ENCODE assay signal across 17 cellular contexts in the genomic region with DNA sequence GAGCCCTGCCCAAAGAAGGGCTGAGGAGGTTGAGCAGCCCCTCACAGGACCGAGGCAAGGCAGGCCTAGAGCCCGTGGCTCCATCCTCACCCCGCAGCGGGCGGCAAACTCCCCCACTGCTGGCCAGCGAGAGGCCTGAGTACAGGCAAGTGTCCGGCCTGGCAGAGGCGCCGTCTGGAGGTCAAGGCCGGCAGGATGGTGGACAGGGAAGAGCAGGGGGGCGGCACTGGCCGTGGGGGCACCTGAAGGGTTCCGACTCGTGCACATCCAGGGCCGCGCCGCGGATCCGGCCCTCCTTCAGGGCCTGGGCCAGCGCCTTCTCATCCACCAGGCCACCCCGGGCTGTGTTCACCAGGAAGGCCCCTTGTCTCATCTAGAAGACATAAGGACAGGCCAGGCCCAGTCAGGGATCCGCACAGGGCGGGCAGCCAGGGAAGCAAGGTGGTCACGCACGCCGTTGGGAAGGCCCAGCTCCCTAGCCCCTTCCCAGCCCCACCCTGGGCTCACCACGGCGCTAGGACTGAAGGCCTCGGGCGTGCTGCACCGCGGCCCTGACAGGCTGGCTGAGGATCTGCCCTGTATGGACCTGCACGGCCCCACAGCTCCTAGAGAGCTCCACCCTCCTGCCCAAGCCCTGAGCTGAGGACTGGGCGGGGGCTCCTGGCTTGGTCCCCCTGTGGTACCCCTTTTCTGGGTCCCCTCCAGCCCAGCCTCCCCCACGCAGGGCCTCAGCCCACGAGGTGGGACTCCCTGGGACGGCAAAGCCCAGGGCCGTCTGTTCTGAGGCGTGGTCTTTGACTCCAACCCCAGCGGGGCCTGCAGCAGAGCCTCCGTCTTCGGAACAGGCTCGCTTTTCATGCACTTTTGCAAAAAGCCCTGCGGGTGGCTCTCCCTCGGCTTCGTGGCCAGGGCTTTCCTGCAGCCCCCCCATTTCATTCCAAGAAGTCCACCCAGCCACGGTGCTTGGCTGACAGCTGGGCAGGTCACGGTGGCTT. TPM values are rescaled to one million over a fixed set of nuclear protein-coding genes. Genes with fewer than 3 reads are reported as not detected.
DNase-seq lines count a peak whose midpoint lies in the region; ATAC-seq, FAIRE-seq and TF ChIP-seq lines count a peak whose summit lies in the region.
"Had no signal": no experiment of that assay in that cellular context is flagged by ENCODE, and none has a peak within 500 bp of the region (broad histone marks: within the 10 kb centered on the region; RNA-seq: fewer than 3 reads in every experiment).

No MANE protein-coding gene starts in this region.

- DNase-seq in Right ventricle myocardium inferior (ENCODE audit: missing footprints): peak; percentile 59
- DNase-seq in left ventricle myocardium inferior: no peak
- no peak for DNase-seq in GM12878 (ENCODE audit: low read depth, low spot score)
- no peak for DNase-seq in NCI-H1930 (lab: John Stamatoyannopoulos, UW)
- DNase-seq in activated T-cell treated with anti-CD3 and anti-CD28 coated beads for 4 hours: no peak
- no peak for DNase-seq in ACHN
- DNase-seq: C1 segment of cervical spinal cord, H9, IMR-90, NCI-H146, NCI-H345, NCI-H69, PC-9, SK-N-SH had no signal

- no peak for TF ChIP-seq RAD21 in GM12878 (IDR thresholded peaks at IDR 0.05; ENCODE audit: insufficient read depth, low read depth, low read length)

- SMC1A ChIA-PET in GM12878 (lab: Charles Lee; ENCODE audit: uncharacterized antibody, unreplicated experiment): interaction anchor here (1.1 to 1.5 kb wide), 2 partner anchors 37 to 47 kb away, joined by 3 to 6 read pairs; no protein-coding TSS in a partner anchor

- H3K9ac ChIP-seq in GM12878 (ENCODE audit: control insufficient read depth, insufficient read depth, low read length): no peak overlapping the region
- peak overlapping the region in 1 of 2 donors; percentile 26 for H3K9ac ChIP-seq in mucosa of rectum (ENCODE audit: low read depth in 1 of 2, low read length in 2 of 2)
- H3K9ac ChIP-seq: SK-N-SH had no signal

- H3K79me2 ChIP-seq in GM12878 (ENCODE audit: control insufficient read depth, insufficient read depth, low read length): peaks cover 11% of the 10 kb centered on the region

- intact Hi-C loops in Right ventricle myocardium inferior (cut with DNase I) (no loop called here), left ventricle myocardium inferior (cut with micrococcal nuclease) (no loop called here), GM12878 (cut with micrococcal nuclease; ENCODE audit: unreplicated experiment) (loop anchor here (5.0 kb wide), 1 partner anchor 32 kb away; no protein-coding TSS in a partner anchor)

- no TSS peak for BruUV-seq in GM12878 (replicated peaks; lab: Mats Ljungman, UMichigan)

- FAIRE-seq in GM12878 (lab: Jason Lieb, UNC): no peak

- no peak for TF ChIP-seq EP300 in GM12878 (IDR thresholded peaks at IDR 0.05; ENCODE audit: borderline replicate concordance in 1 of 2, control insufficient read depth in 1 of 2, low read depth in 2 of 2, low read length in 2 of 2)

- H3K4me3 ChIP-seq in left ventricle myocardium inferior (no peak overlapping the region), GM12878 (no peak overlapping the region), mucosa of rectum (ENCODE audit: low read length in 2 of 2) (no peak overlapping the region)
- H3K4me3 ChIP-seq: PC-9 had no signal

- TF ChIP-seq POLR2A in GM12878 (IDR thresholded peaks at IDR 0.05; ENCODE audit: low read depth, low read length): no peak

- WGBS in GM12878 (ENCODE audit: insufficient coverage, insufficient replicate concordance, low lambda C conversion rate, missing lambda C conversion rate): 94% methylated on average over 41 of the region's 48 CpGs

- no peaks in the 10 kb centered on the region for H4K20me1 ChIP-seq in GM12878 (ENCODE audit: control insufficient read depth, insufficient read depth)

- peaks cover 55% of the 10 kb centered on the region for H3K4me1 ChIP-seq in left ventricle myocardium inferior
- H3K4me1 ChIP-seq in GM12878 (ENCODE audit: control insufficient read depth, insufficient read depth, low read length): peaks cover 40% of the 10 kb centered on the region
- H3K4me1 ChIP-seq in mucosa of rectum (ENCODE audit: control insufficient read depth in 2 of 2, insufficient read depth in 2 of 2, low read length in 2 of 2): peaks cover 18 to 33% of the 10 kb centered on the region in 2 donors

- CTCF ChIA-PET in GM12878 (lab: Yijun Ruan, JAX): interaction anchor here (0.9 to 1.8 kb wide), 3 partner anchors 10 to 53 kb away, joined by 4 to 6 read pairs (median 4); no protein-coding TSS in a partner anchor

- H3K4me2 ChIP-seq in GM12878 (ENCODE audit: control insufficient read depth, insufficient read depth): no peak overlapping the region
- H3K4me2 ChIP-seq: PC-9, SK-N-SH had no signal

- RAD21 ChIA-PET in GM12878 (lab: Charles Lee; ENCODE audit: unreplicated experiment): interaction anchor here (1.0 to 1.9 kb wide), 5 partner anchors 11 to 46 kb away, joined by 3 to 14 read pairs (median 4); no protein-coding TSS in a partner anchor

- H3K27me3 ChIP-seq in left ventricle myocardium inferior (ENCODE audit: low read depth) (no peaks in the 10 kb centered on the region), GM12878 (replicated peaks in 1 of 2; ENCODE audit: control insufficient read depth in 2 of 2, insufficient read depth in 2 of 2, low read length in 1 of 2) (no peaks in the 10 kb centered on the region), mucosa of rectum (ENCODE audit: control insufficient read depth in 2 of 2, insufficient read depth in 2 of 2, low read length in 2 of 2) (no peaks in the 10 kb centered on the region)

- POLR2A ChIA-PET in GM12878 (lab: Charles Lee): interaction anchor here (1.4 kb wide), 1 partner anchor 11 kb away, joined by 4 read pairs; no protein-coding TSS in a partner anchor

- H3K27ac ChIP-seq in left ventricle myocardium inferior (replicated peaks) (no peak overlapping the region), GM12878 (ENCODE audit: control insufficient read depth, insufficient read depth) (peak overlapping the region; percentile 88), mucosa of rectum (ENCODE audit: low read depth in 2 of 2, low read length in 2 of 2) (peak overlapping the region; percentile 61 to 74)
- H3K27ac ChIP-seq: 22Rv1, PC-9 had no signal

- no peak overlapping the region for H2AFZ ChIP-seq in GM12878 (ENCODE audit: control insufficient read depth, low read depth, low read length)
- H2AFZ ChIP-seq: PC-9 had no signal

- peaks cover 77% of the 10 kb centered on the region for H3K36me3 ChIP-seq in left ventricle myocardium inferior
- peaks cover 18 to 37% of the 10 kb centered on the region in 2 experiments for H3K36me3 ChIP-seq in GM12878 (ENCODE audit: control insufficient read depth in 2 of 2, insufficient read depth in 2 of 2, low read length in 1 of 2)
- H3K36me3 ChIP-seq in mucosa of rectum (ENCODE audit: control insufficient read depth in 2 of 2, insufficient read depth in 2 of 2, low read length in 2 of 2): peaks cover 49 to 59% of the 10 kb centered on the region in 2 donors

- no peak for TF ChIP-seq CTCF in left ventricle myocardium inferior (IDR thresholded peaks at IDR 0.05; ENCODE audit: borderline replicate concordance)
- no peak for TF ChIP-seq CTCF in GM12878 (IDR thresholded peaks at IDR 0.05 in 2 of 3, conservative IDR thresholded peaks at IDR 0.05 in 1 of 3; ENCODE audit: control insufficient read depth in 2 of 3, extremely low read depth in 1 of 3, insufficient read depth in 1 of 3, low read depth in 3 of 3, low read length in 3 of 3)

- no peaks in the 10 kb centered on the region for H3K9me3 ChIP-seq in left ventricle myocardium inferior (replicated peaks)
- no peaks in the 10 kb centered on the region for H3K9me3 ChIP-seq in GM12878 (replicated peaks; ENCODE audit: control insufficient read depth, insufficient read depth, low read length)
- H3K9me3 ChIP-seq in mucosa of rectum (ENCODE audit: control insufficient read depth in 2 of 2, low read length in 2 of 2): no peaks in the 10 kb centered on the region
- H3K9me3 ChIP-seq: SK-N-SH had no signal

- ATAC-seq in Right ventricle myocardium inferior (no peak), GM12878 (no peak), GM19324 (IDR thresholded peaks at IDR 0.05; ENCODE audit: low FRiP score, unreplicated experiment) (no peak)

- in situ Hi-C loops in GM12878 (cut with MboI): no loop called here
- in situ Hi-C loops in ACHN (cut with HindIII; ENCODE audit: low pct_ligation_motif_present, low pct_unique_long_range_greater_than_20kb, low sequenced_read_pairs): no loop called here

RNA-seq across cellular contexts. Expression of gene CTBP1, which starts 34.5 kb away (rescaled TPM):
- total RNA-seq in Right ventricle myocardium inferior: 121 TPM
- 112 TPM for total RNA-seq in left ventricle myocardium inferior
- total RNA-seq in GM12878 (2013; cell fraction: nucleolus; rRNA removed): 114 and 143 TPM in 2 replicates
- total RNA-seq in GM12878 (2014; rRNA removed): 143 and 160 TPM in 2 replicates
- 53.9 and 62.2 TPM in 2 replicates for total RNA-seq in GM12878 (2014; rRNA removed; fragmentation: Illumina TruSeq; extraction: Trizol)
- total RNA-seq in GM12878 (2021): 182 TPM in 2 replicates
- 42.6 TPM for polyA plus RNA-seq in GM12878 (2011; ENCODE audit: low read depth)
- polyA plus RNA-seq in GM12878 (2011; rRNA removed): 59.1 and 78.2 TPM in 2 replicates
- polyA plus RNA-seq in GM12878 (2011; cell fraction: cytosol; rRNA removed): 120 and 316 TPM in 2 replicates
- 515 and 586 TPM in 2 replicates for polyA plus RNA-seq in GM12878 (2011; cell fraction: nucleus; rRNA removed)
- polyA plus RNA-seq in GM12878 (2012): 132 and 134 TPM in 2 replicates
- 45.1 and 63.9 TPM in 2 replicates for polyA plus RNA-seq in GM12878 (2014; fragmentation: Illumina TruSeq; extraction: Trizol)
- polyA plus RNA-seq in GM12878 (2014; fragmentation: Nextera tagmentation; extraction: Ambion mirVana): 10 to 100 TPM in 1 of 2 experiments, 1 to 10 TPM in 1; 7.4 to 21.2 TPM
- polyA plus RNA-seq in GM12878 (2014; rRNA removed): 164 and 182 TPM in 2 replicates
- polyA plus RNA-seq in GM12878 (2016; fragmentation: Nextera tagmentation; extraction: Ambion mirVana): 10 to 100 TPM; 36.8 to 43.1 TPM
- polyA minus RNA-seq in GM12878 (2011; rRNA and poly(A)+ RNA removed): 94.5 and 212 TPM in 2 replicates
- polyA minus RNA-seq in GM12878 (2011; cell fraction: cytosol; rRNA and poly(A)+ RNA removed): 114 and 138 TPM in 2 replicates
- polyA minus RNA-seq in GM12878 (2011; cell fraction: nucleus; rRNA and poly(A)+ RNA removed): 50.2 and 76.5 TPM in 2 replicates

RNA-seq across cellular contexts. Expression of gene SPON2, which starts 42.0 kb away (rescaled TPM):
- total RNA-seq in Right ventricle myocardium inferior (22.6 TPM), left ventricle myocardium inferior (13.9 TPM), GM12878 (2014; rRNA removed) (8.7 and 10.4 TPM in 2 replicates), GM12878 (2014; rRNA removed; fragmentation: Illumina TruSeq; extraction: Trizol) (6.9 and 9.1 TPM in 2 replicates), GM12878 (2021) (9.3 and 10.2 TPM in 2 replicates)
- 71.0 and 75.2 TPM in 2 replicates for total RNA-seq in GM12878 (2013; cell fraction: nucleolus; rRNA removed)
- polyA plus RNA-seq in GM12878 (2011; ENCODE audit: low read depth): 3.6 TPM
- polyA plus RNA-seq in GM12878 (2011; rRNA removed) (6.7 and 7.5 TPM in 2 replicates), GM12878 (2014; fragmentation: Illumina TruSeq; extraction: Trizol) (2.6 and 5.1 TPM in 2 replicates), GM12878 (2014; fragmentation: Nextera tagmentation; extraction: Ambion mirVana) (1 to 10 TPM; 1.1 to 1.6 TPM), GM12878 (2014; rRNA removed) (10.1 and 11.2 TPM in 2 replicates), GM12878 (2016; fragmentation: Nextera tagmentation; extraction: Ambion mirVana) (1 to 10 TPM; 7.1 to 9.6 TPM)
- polyA plus RNA-seq in GM12878 (2011; cell fraction: cytosol; rRNA removed): 7.6 and 10.1 TPM in 2 replicates
- 36.0 and 37.7 TPM in 2 replicates for polyA plus RNA-seq in GM12878 (2011; cell fraction: nucleus; rRNA removed)
- polyA plus RNA-seq in GM12878 (2012): 11.7 and 12.2 TPM in 2 replicates
- polyA minus RNA-seq in GM12878 (2011; rRNA and poly(A)+ RNA removed): 2.0 and 6.5 TPM in 2 replicates
- 3.3 and 4.9 TPM in 2 replicates for polyA minus RNA-seq in GM12878 (2011; cell fraction: cytosol; rRNA and poly(A)+ RNA removed)
- 13.2 and 17.9 TPM in 2 replicates for polyA minus RNA-seq in GM12878 (2011; cell fraction: nucleus; rRNA and poly(A)+ RNA removed)
